12 cellular contexts compared by ENCODE assay signal in the genomic region with DNA sequence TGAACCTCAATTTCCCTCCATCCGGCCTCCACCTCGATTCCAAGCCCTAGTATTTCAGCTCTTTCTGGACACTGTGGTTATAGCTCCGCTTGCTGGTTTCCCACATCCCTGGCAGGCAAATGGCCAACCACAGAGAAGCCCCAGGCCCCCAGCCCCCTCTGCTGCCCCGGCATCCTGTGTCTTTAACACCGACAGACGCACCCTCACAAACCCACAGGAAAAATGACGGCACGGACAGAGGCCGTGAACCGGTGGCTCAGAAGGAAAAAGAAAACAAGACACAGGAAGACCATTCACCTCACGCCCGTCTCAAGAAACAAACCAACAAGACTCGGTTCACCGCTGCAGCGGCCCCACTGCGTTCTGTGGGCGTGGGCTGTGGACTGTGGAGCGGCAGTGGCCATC. TPM values are rescaled to one million over a fixed set of nuclear protein-coding genes. Genes with fewer than 3 reads are reported as not detected.
A peak's percentile ranks its signal among the peaks of the same experiment; 100 is the strongest.
DNase-seq lines count a peak whose midpoint lies in the region; ATAC-seq, FAIRE-seq and TF ChIP-seq lines count a peak whose summit lies in the region.
"Had no signal": no experiment of that assay in that cellular context is flagged by ENCODE, and none has a peak within 500 bp of the region (broad histone marks: within the 10 kb centered on the region; RNA-seq: fewer than 3 reads in every experiment).

No MANE protein-coding gene starts in this region.

- peak in 3 of 5 donors; percentile 41 to 67 (median 66) for DNase-seq in CD8-positive, alpha-beta memory T cell
- DNase-seq in NT2/D1 (ENCODE audit: low read depth, low spot score), result no peak
- DNase-seq in K562 (ENCODE audit: extremely low read depth in 1 of 4, low spot score in 3 of 4), result no peak
- no peak for DNase-seq in GM19240 (ENCODE audit: insufficient read length, low spot score)
- DNase-seq in lower leg skin (ENCODE audit: low spot score in 2 of 2), result no peak
- DNase-seq in suprapubic skin (ENCODE audit: low spot score in 2 of 2), result no peak
- DNase-seq: endodermal cell had no signal

- peak overlapping the region; percentile 94 to 99 (median 96) for H3K27ac Mint-ChIP-seq in CD8-positive, alpha-beta memory T cell
- H3K27ac Mint-ChIP-seq in nephron, result peak overlapping the region in 1 of 3 experiments; percentile 62
- H3K27ac Mint-ChIP-seq: endodermal cell had no signal

- no peak for TF ChIP-seq RAD21 in K562 (CRISPR knock-in tag; conservative IDR thresholded peaks at IDR 0.05 in 1 of 2, IDR thresholded peaks at IDR 0.05 in 1 of 2)

- no peaks in the 10 kb centered on the region for H4K20me1 ChIP-seq in K562 (replicated peaks; ENCODE audit: control insufficient read depth, insufficient read depth, low read length)

- CTCF ChIA-PET in CD8-positive, alpha-beta memory T cell (lab: Charles Lee), result interaction anchor here (1.1 to 6.7 kb wide), 3 partner anchors 31 to 154 kb away, joined by 3 to 72 read pairs (median 6); a partner anchor contains a TSS
- CTCF ChIA-PET in K562 (lab: Yijun Ruan, JAX; ENCODE audit: low intra/inter-chr PET ratio), result no interaction called here

- H3K36me3 Mint-ChIP-seq in CD8-positive, alpha-beta memory T cell, result peaks cover 0 to 13% (median 0%) of the 10 kb centered on the region in 3 donors
- H3K36me3 Mint-ChIP-seq in nephron (ENCODE audit: low read depth), result no peaks in the 10 kb centered on the region

- peaks cover 44 to 66% (median 44%) of the 10 kb centered on the region in 3 donors for H3K4me1 Mint-ChIP-seq in CD8-positive, alpha-beta memory T cell
- H3K4me1 Mint-ChIP-seq in nephron, result peaks cover 5% of the 10 kb centered on the region
- H3K4me1 Mint-ChIP-seq: endodermal cell had no signal

- no peaks in the 10 kb centered on the region for H3K27me3 Mint-ChIP-seq in CD8-positive, alpha-beta memory T cell
- H3K27me3 Mint-ChIP-seq in nephron (ENCODE audit: low read depth), result peaks cover 5% of the 10 kb centered on the region

- no peaks in the 10 kb centered on the region for H3K9me3 ChIP-seq in CD8-positive, alpha-beta memory T cell (ENCODE audit: low read length)
- no peaks in the 10 kb centered on the region for H3K9me3 ChIP-seq in NT2/D1 (ENCODE audit: insufficient read depth, low read length)
- H3K9me3 ChIP-seq in K562 (replicated peaks; ENCODE audit: control insufficient read depth, insufficient read depth, low read depth, low read length), result no peaks in the 10 kb centered on the region; the same call in 1 of the 2 replicates
- no peaks in the 10 kb centered on the region for H3K9me3 ChIP-seq in suprapubic skin

- H3K4me1 ChIP-seq in CD8-positive, alpha-beta memory T cell (ENCODE audit: insufficient read depth, low read length), result peaks cover 58% of the 10 kb centered on the region
- H3K4me1 ChIP-seq in NT2/D1 (ENCODE audit: insufficient read depth, insufficient read length), result peaks cover 25% of the 10 kb centered on the region
- H3K4me1 ChIP-seq in K562 (replicated peaks in 1 of 2; ENCODE audit: control insufficient read depth in 2 of 2, insufficient read depth in 2 of 2, low read length in 2 of 2), result peaks cover 27 to 63% of the 10 kb centered on the region in 2 experiments; a peak in 4 of 5 replicates
- peaks cover 51% of the 10 kb centered on the region for H3K4me1 ChIP-seq in suprapubic skin

- POLR2A ChIA-PET in CD8-positive, alpha-beta memory T cell (lab: Charles Lee), result interaction anchor here (0.7 to 1.0 kb wide), 2 partner anchors 20 to 59 kb away, joined by 4 to 5 read pairs; no protein-coding TSS in a partner anchor
- POLR2A ChIA-PET in K562 (lab: Yijun Ruan, JAX), result no interaction called here

- H3K4me2 ChIP-seq in K562 (ENCODE audit: insufficient read depth, low read length), result no peak overlapping the region; the same call in 1 of the 2 replicates

- in situ Hi-C loops in K562 (cut with MboI), result no loop called here

- TF ChIP-seq CTCF in K562 (IDR thresholded peaks at IDR 0.05 in 2 of 3, conservative IDR thresholded peaks at IDR 0.05 in 1 of 3; ENCODE audit: insufficient read depth in 2 of 3, low read depth in 1 of 3, low read length in 3 of 3) (no peak), nephron (IDR thresholded peaks at IDR 0.05; ENCODE audit: unreplicated experiment in 3 of 3) (no peak), lower leg skin (IDR thresholded peaks at IDR 0.05) (no peak), suprapubic skin (IDR thresholded peaks at IDR 0.05) (no peak)

- intact Hi-C loops in K562 (cut with micrococcal nuclease), result no loop called here
- intact Hi-C loops in lower leg skin (cut with DNase I; ENCODE audit: low total_unique reads), result no loop called here

- no peak for ATAC-seq in K562
- no peak for ATAC-seq in HG03469 (IDR thresholded peaks at IDR 0.05; ENCODE audit: unreplicated experiment)

- H3K9me1 ChIP-seq in K562 (ENCODE audit: control insufficient read depth, insufficient read depth, low read length), result no peaks in the 10 kb centered on the region

- WGBS in K562 (ENCODE audit: insufficient coverage, low coverage, missing lambda C conversion rate), result 59% methylated on average over 14 of the region's 18 CpGs
- whole genome bisulfite sequencing in lower leg skin, 2 donors, result 63 to 77% methylated on average over 18 of the region's 18 CpGs
- WGBS in suprapubic skin, result 71% methylated on average over 18 of the region's 18 CpGs

- H3K4me3 ChIP-seq in CD8-positive, alpha-beta memory T cell (ENCODE audit: low read length), result no peak overlapping the region
- H3K4me3 ChIP-seq in NT2/D1 (ENCODE audit: insufficient read length, low read depth) (no peak overlapping the region), K562 (no peak overlapping the region), lower leg skin (ENCODE audit: low read depth, poor library complexity, severe bottlenecking) (no peak overlapping the region), suprapubic skin (no peak overlapping the region)

- TF ChIP-seq EP300 in K562 (IDR thresholded peaks at IDR 0.05; ENCODE audit: low read length) (no peak), suprapubic skin (IDR thresholded peaks at IDR 0.05) (no peak)

- H3K36me3 ChIP-seq in CD8-positive, alpha-beta memory T cell (ENCODE audit: insufficient read depth, low read length), result no peaks in the 10 kb centered on the region
- H3K36me3 ChIP-seq in NT2/D1 (ENCODE audit: insufficient read depth, insufficient read length, low read length), result peaks cover 27% of the 10 kb centered on the region
- H3K36me3 ChIP-seq in K562 (ENCODE audit: control insufficient read depth, insufficient read depth, low read length), result peaks cover 22% of the 10 kb centered on the region; the same call in 1 of the 3 replicates
- H3K36me3 ChIP-seq in suprapubic skin, result no peaks in the 10 kb centered on the region

- no peak for FAIRE-seq in K562 (lab: Jason Lieb, UNC)

- H3K9ac ChIP-seq in NT2/D1 (ENCODE audit: insufficient read length, low read depth), result peak overlapping the region; percentile 57
- H3K9ac ChIP-seq in K562 (ENCODE audit: insufficient read depth in 1 of 2, low read depth in 2 of 2, low read length in 2 of 2), result peak overlapping the region in 1 of 2 experiments; percentile 65; a peak in 1 of 4 replicates

- H2AFZ ChIP-seq in K562 (ENCODE audit: low read depth, low read length), result no peak overlapping the region

- H3K27me3 ChIP-seq in CD8-positive, alpha-beta memory T cell (ENCODE audit: insufficient read depth, low read length, poor library complexity, severe bottlenecking), result no peaks in the 10 kb centered on the region
- no peaks in the 10 kb centered on the region for H3K27me3 ChIP-seq in NT2/D1 (ENCODE audit: insufficient read depth, insufficient read length)
- H3K27me3 ChIP-seq in K562 (ENCODE audit: control insufficient read depth in 2 of 2, insufficient read depth in 2 of 2, low read length in 2 of 2), result no peaks in the 10 kb centered on the region
- peaks cover 4% of the 10 kb centered on the region for H3K27me3 ChIP-seq in suprapubic skin

- H3K27ac ChIP-seq in CD8-positive, alpha-beta memory T cell (ENCODE audit: low read depth, low read length), result peak overlapping the region; percentile 62
- peak overlapping the region; percentile 19; the same call in 1 of the 3 replicates for H3K27ac ChIP-seq in K562 (ENCODE audit: extremely low read depth, low read depth, low read length)
- H3K27ac ChIP-seq in suprapubic skin, result no peak overlapping the region

- peaks cover 12% of the 10 kb centered on the region for H3K79me2 ChIP-seq in K562 (ENCODE audit: control insufficient read depth, insufficient read depth, low read length)

- no peaks in the 10 kb centered on the region for H3K9me3 Mint-ChIP-seq in CD8-positive, alpha-beta memory T cell
- H3K9me3 Mint-ChIP-seq in nephron, result no peaks in the 10 kb centered on the region
- H3K9me3 Mint-ChIP-seq: endodermal cell had no signal

- TF ChIP-seq POLR2A in K562 (conservative IDR thresholded peaks at IDR 0.05), result no peak
- TF ChIP-seq POLR2A in lower leg skin (IDR thresholded peaks at IDR 0.05), result no peak
- TF ChIP-seq POLR2A in suprapubic skin (IDR thresholded peaks at IDR 0.05), result no peak

- no TSS peak for BruUV-seq in K562 (replicated peaks; lab: Mats Ljungman, UMichigan)

- H3K4me3 Mint-ChIP-seq in CD8-positive, alpha-beta memory T cell, result peak overlapping the region; percentile 77 to 94 (median 85)
- H3K4me3 Mint-ChIP-seq in nephron, result peak overlapping the region; percentile 60 to 68 (median 65)

RNA-seq across cellular contexts. Expression of a gene that starts 1.5 kb away (rescaled TPM):
- 1 to 10 TPM; 3.4 to 4.1 TPM for total RNA-seq in CD8-positive, alpha-beta memory T cell
- polyA plus RNA-seq in CD8-positive, alpha-beta memory T cell, result 52.1 TPM
- not detected in 2 replicates for total RNA-seq in K562 (2011; cell fraction: chromatin; rRNA removed; ENCODE audit: low replicate concordance)
- not detected in 2 replicates for total RNA-seq in K562 (2011; cell fraction: nucleolus; rRNA removed)
- total RNA-seq in K562 (2011; cell fraction: nucleoplasm; rRNA removed), result not detected in 2 replicates
- total RNA-seq in K562 (2014; rRNA removed) (not detected in 2 replicates), K562 (2014; rRNA removed; fragmentation: Illumina TruSeq; extraction: Trizol) (not detected in 2 replicates), K562 (2015; rRNA removed; fragmentation: Illumina TruSeq; extraction: Trizol) (not detected in 2 replicates), K562 (2021) (0.18 and 0.29 TPM in 2 replicates), lower leg skin (100 to 1,000 TPM; 114 to 328 (median 163) TPM), suprapubic skin (100 to 1,000 TPM in 3 of 4 donors, 10 to 100 TPM in 1; 20.6 to 159 (median 130) TPM)
- polyA plus RNA-seq in K562 (2011; rRNA removed) (0.07 TPM in 1 of 2 replicates, not detected in the other), K562 (2014; fragmentation: Illumina TruSeq; extraction: Trizol) (not detected in 2 replicates), K562 (2014; fragmentation: Nextera tagmentation; extraction: Ambion mirVana) (not detected), K562 (2014; rRNA removed) (0.27 TPM in 1 of 2 replicates, not detected in the other)
- polyA plus RNA-seq in K562 (2011; cell fraction: cytosol; rRNA removed), result 0.22 and 1.1 TPM in 2 replicates
- polyA plus RNA-seq in K562 (2011; cell fraction: nucleus; rRNA removed), result 0.34 and 0.65 TPM in 2 replicates
- 0.58 and 0.59 TPM in 2 replicates for polyA plus RNA-seq in K562 (2012)
- polyA minus RNA-seq in K562 (2011; rRNA and poly(A)+ RNA removed), result not detected in 2 replicates
- polyA minus RNA-seq in K562 (2011; cell fraction: cytosol; rRNA and poly(A)+ RNA removed), result not detected in 2 replicates
- polyA minus RNA-seq in K562 (2011; cell fraction: nucleus; rRNA and poly(A)+ RNA removed), result 0.27 and 0.44 TPM in 2 replicates
- total RNA-seq: temporal lobe had no signal
- polyA plus RNA-seq: neural cell had no signal

RNA-seq across cellular contexts. Expression of a gene that starts 5.6 kb away (rescaled TPM):
- 10 to 100 TPM; 78.4 to 82.2 TPM for total RNA-seq in CD8-positive, alpha-beta memory T cell
- polyA plus RNA-seq in CD8-positive, alpha-beta memory T cell, result 156 TPM
- 38.8 and 156 TPM in 2 replicates for total RNA-seq in K562 (2011; cell fraction: chromatin; rRNA removed; ENCODE audit: low replicate concordance)
- 232 and 251 TPM in 2 replicates for total RNA-seq in K562 (2011; cell fraction: nucleolus; rRNA removed)
- 92.5 and 109 TPM in 2 replicates for total RNA-seq in K562 (2011; cell fraction: nucleoplasm; rRNA removed)
- 147 and 175 TPM in 2 replicates for total RNA-seq in K562 (2014; rRNA removed)
- 13.6 and 20.4 TPM in 2 replicates for total RNA-seq in K562 (2014; rRNA removed; fragmentation: Illumina TruSeq; extraction: Trizol)
- total RNA-seq in K562 (2015; rRNA removed; fragmentation: Illumina TruSeq; extraction: Trizol), result 59.9 and 63.7 TPM in 2 replicates
- 136 and 140 TPM in 2 replicates for total RNA-seq in K562 (2021)
- polyA plus RNA-seq in K562 (2011; rRNA removed), result 38.5 and 41.3 TPM in 2 replicates
- polyA plus RNA-seq in K562 (2011; cell fraction: cytosol; rRNA removed), result 53.8 and 128 TPM in 2 replicates
- 400 and 559 TPM in 2 replicates for polyA plus RNA-seq in K562 (2011; cell fraction: nucleus; rRNA removed)
- 69.4 and 95.1 TPM in 2 replicates for polyA plus RNA-seq in K562 (2012)
- polyA plus RNA-seq in K562 (2014; fragmentation: Illumina TruSeq; extraction: Trizol), result 23.3 and 45.8 TPM in 2 replicates
- 1 to 10 TPM; 1.2 to 6.2 TPM for polyA plus RNA-seq in K562 (2014; fragmentation: Nextera tagmentation; extraction: Ambion mirVana)
- 175 and 182 TPM in 2 replicates for polyA plus RNA-seq in K562 (2014; rRNA removed)
- 1.6 and 3.6 TPM in 2 replicates for polyA minus RNA-seq in K562 (2011; rRNA and poly(A)+ RNA removed)
- 13.8 and 14.0 TPM in 2 replicates for polyA minus RNA-seq in K562 (2011; cell fraction: cytosol; rRNA and poly(A)+ RNA removed)
- polyA minus RNA-seq in K562 (2011; cell fraction: nucleus; rRNA and poly(A)+ RNA removed), result 57.6 and 59.5 TPM in 2 replicates
- 10 to 100 TPM; 38.7 to 75.8 (median 58.2) TPM for total RNA-seq in lower leg skin
- 10 to 100 TPM; 43.2 to 68.6 (median 61.5) TPM for total RNA-seq in suprapubic skin

RNA-seq across cellular contexts. Expression of a gene that starts 15.0 kb away (rescaled TPM):
- under 1 TPM; 0.20 to 0.22 TPM for total RNA-seq in CD8-positive, alpha-beta memory T cell
- polyA plus RNA-seq in CD8-positive, alpha-beta memory T cell, result 0.16 TPM
- 3.1 and 3.4 TPM in 2 replicates for total RNA-seq in K562 (2011; cell fraction: chromatin; rRNA removed; ENCODE audit: low replicate concordance)
- 1.2 and 1.7 TPM in 2 replicates for total RNA-seq in K562 (2011; cell fraction: nucleolus; rRNA removed)
- 3.5 and 4.7 TPM in 2 replicates for total RNA-seq in K562 (2011; cell fraction: nucleoplasm; rRNA removed)
- total RNA-seq in K562 (2014; rRNA removed) (0.08 TPM in 1 of 2 replicates, not detected in the other), K562 (2014; rRNA removed; fragmentation: Illumina TruSeq; extraction: Trizol) (0.04 and 0.10 TPM in 2 replicates), K562 (2015; rRNA removed; fragmentation: Illumina TruSeq; extraction: Trizol) (not detected in 2 replicates), K562 (2021) (0.11 and 0.16 TPM in 2 replicates), lower leg skin (under 1 TPM in 2 of 4 donors, not detected in 2; 0.36 to 0.37 TPM), suprapubic skin (under 1 TPM in 2 of 4 donors, not detected in 2; 0.18 to 0.40 TPM)
- polyA plus RNA-seq in K562 (2011; rRNA removed) (0.04 and 0.14 TPM in 2 replicates), K562 (2014; fragmentation: Illumina TruSeq; extraction: Trizol) (0.04 TPM in 1 of 2 replicates, not detected in the other), K562 (2014; fragmentation: Nextera tagmentation; extraction: Ambion mirVana) (not detected), K562 (2014; rRNA removed) (0.11 and 0.12 TPM in 2 replicates)
- 0.21 TPM in 1 of 2 replicates, not detected in the other for polyA plus RNA-seq in K562 (2011; cell fraction: cytosol; rRNA removed)
- polyA plus RNA-seq in K562 (2011; cell fraction: nucleus; rRNA removed), result 2.1 and 4.2 TPM in 2 replicates
- polyA plus RNA-seq in K562 (2012), result 0.30 and 0.53 TPM in 2 replicates
- 0.27 and 0.81 TPM in 2 replicates for polyA minus RNA-seq in K562 (2011; rRNA and poly(A)+ RNA removed)
- polyA minus RNA-seq in K562 (2011; cell fraction: cytosol; rRNA and poly(A)+ RNA removed), result not detected in 2 replicates
- 1.3 and 2.4 TPM in 2 replicates for polyA minus RNA-seq in K562 (2011; cell fraction: nucleus; rRNA and poly(A)+ RNA removed)
- total RNA-seq: NCI-H460 had no signal
- polyA plus RNA-seq: neural cell had no signal

RNA-seq across cellular contexts. Expression of a gene that starts 20.5 kb away (rescaled TPM):
- total RNA-seq in CD8-positive, alpha-beta memory T cell, result under 1 TPM; 0.24 to 0.49 TPM
- 5.5 TPM for polyA plus RNA-seq in CD8-positive, alpha-beta memory T cell
- total RNA-seq in K562 (2011; cell fraction: chromatin; rRNA removed; ENCODE audit: low replicate concordance), result 1.9 and 6.7 TPM in 2 replicates
- 6.7 and 8.8 TPM in 2 replicates for total RNA-seq in K562 (2011; cell fraction: nucleolus; rRNA removed)
- 4.5 and 5.2 TPM in 2 replicates for total RNA-seq in K562 (2011; cell fraction: nucleoplasm; rRNA removed)
- total RNA-seq in K562 (2014; rRNA removed) (5.2 and 7.4 TPM in 2 replicates), K562 (2014; rRNA removed; fragmentation: Illumina TruSeq; extraction: Trizol) (0.65 TPM in 1 of 2 replicates, not detected in the other), K562 (2015; rRNA removed; fragmentation: Illumina TruSeq; extraction: Trizol) (2.0 and 2.9 TPM in 2 replicates), K562 (2021) (4.6 and 4.7 TPM in 2 replicates), lower leg skin (10 to 100 TPM in 3 of 4 donors, 1 to 10 TPM in 1; 9.7 to 75.3 (median 14.8) TPM), suprapubic skin (10 to 100 TPM in 3 of 4 donors, 1 to 10 TPM in 1; 4.3 to 31.7 (median 25.7) TPM)
- polyA plus RNA-seq in K562 (2011; rRNA removed) (2.6 and 4.4 TPM in 2 replicates), K562 (2014; fragmentation: Illumina TruSeq; extraction: Trizol) (1.2 and 2.7 TPM in 2 replicates), K562 (2014; fragmentation: Nextera tagmentation; extraction: Ambion mirVana) (under 1 TPM; 0.46 to 0.55 TPM), K562 (2014; rRNA removed) (7.0 and 7.1 TPM in 2 replicates)
- 5.3 and 10.5 TPM in 2 replicates for polyA plus RNA-seq in K562 (2011; cell fraction: cytosol; rRNA removed)
- polyA plus RNA-seq in K562 (2011; cell fraction: nucleus; rRNA removed), result 23.2 and 26.0 TPM in 2 replicates
- 8.5 and 12.1 TPM in 2 replicates for polyA plus RNA-seq in K562 (2012)
- 0.51 TPM in 1 of 2 replicates, not detected in the other for polyA minus RNA-seq in K562 (2011; rRNA and poly(A)+ RNA removed)
- 1.8 and 3.4 TPM in 2 replicates for polyA minus RNA-seq in K562 (2011; cell fraction: cytosol; rRNA and poly(A)+ RNA removed)
- 5.7 and 10.0 TPM in 2 replicates for polyA minus RNA-seq in K562 (2011; cell fraction: nucleus; rRNA and poly(A)+ RNA removed)
- total RNA-seq: NCI-H460 had no signal

RNA-seq across cellular contexts. Expression of a gene that starts 30.2 kb away (rescaled TPM):
- total RNA-seq in CD8-positive, alpha-beta memory T cell, result 10 to 100 TPM; 15.9 to 20.7 TPM
- 20.2 TPM for polyA plus RNA-seq in CD8-positive, alpha-beta memory T cell
- total RNA-seq in K562 (2011; cell fraction: chromatin; rRNA removed; ENCODE audit: low replicate concordance), result 47.9 and 167 TPM in 2 replicates
- 116 and 131 TPM in 2 replicates for total RNA-seq in K562 (2011; cell fraction: nucleolus; rRNA removed)
- 56.3 and 68.3 TPM in 2 replicates for total RNA-seq in K562 (2011; cell fraction: nucleoplasm; rRNA removed)
- total RNA-seq in K562 (2014; rRNA removed), result 4.6 and 5.5 TPM in 2 replicates
- 0.69 and 0.99 TPM in 2 replicates for total RNA-seq in K562 (2014; rRNA removed; fragmentation: Illumina TruSeq; extraction: Trizol)
- total RNA-seq in K562 (2015; rRNA removed; fragmentation: Illumina TruSeq; extraction: Trizol), result 1.6 and 2.9 TPM in 2 replicates
- total RNA-seq in K562 (2021), result 12.1 and 14.9 TPM in 2 replicates
- 12.1 and 24.4 TPM in 2 replicates for polyA plus RNA-seq in K562 (2011; rRNA removed)
- 19.7 and 23.3 TPM in 2 replicates for polyA plus RNA-seq in K562 (2011; cell fraction: cytosol; rRNA removed)
- 253 and 318 TPM in 2 replicates for polyA plus RNA-seq in K562 (2011; cell fraction: nucleus; rRNA removed)
- 13.8 and 24.2 TPM in 2 replicates for polyA plus RNA-seq in K562 (2012)
- 6.1 and 9.9 TPM in 2 replicates for polyA plus RNA-seq in K562 (2014; fragmentation: Illumina TruSeq; extraction: Trizol)
- polyA plus RNA-seq in K562 (2014; fragmentation: Nextera tagmentation; extraction: Ambion mirVana), result not detected
- 16.2 and 16.3 TPM in 2 replicates for polyA plus RNA-seq in K562 (2014; rRNA removed)
- polyA minus RNA-seq in K562 (2011; rRNA and poly(A)+ RNA removed), result 6.6 and 8.6 TPM in 2 replicates
- polyA minus RNA-seq in K562 (2011; cell fraction: cytosol; rRNA and poly(A)+ RNA removed), result 13.4 and 28.5 TPM in 2 replicates
- 43.2 and 52.5 TPM in 2 replicates for polyA minus RNA-seq in K562 (2011; cell fraction: nucleus; rRNA and poly(A)+ RNA removed)
- 10 to 100 TPM; 18.2 to 27.6 (median 23.7) TPM for total RNA-seq in lower leg skin
- total RNA-seq in suprapubic skin, result 10 to 100 TPM; 10.4 to 44.7 (median 33.4) TPM

Comparison
In these comparisons a context has a peak if more than half of its experiments do, and no peak if none do; other contexts are left out.
1. DNase-seq: peak in CD8-positive, alpha-beta memory T cell (3 of 5); none in NT2/D1 (single experiment), K562 (0 of 4), GM19240 (single experiment), lower leg skin (0 of 2) and suprapubic skin (0 of 2).
2. RNA of a gene that starts 1.5 kb away (total RNA-seq): 114 to 328 TPM in lower leg skin and 20.6 to 159 TPM in suprapubic skin; 3.4 to 4.1 TPM in CD8-positive, alpha-beta memory T cell and 0.18 to 0.29 TPM in K562; every median in the first group is over 4 times any median in the second.